ENCODE assay signal across 29 cellular contexts in genomic region chr20:22719250-22719649, GRCh38.
DNase-seq lines count a peak whose midpoint lies in the region; ATAC-seq, FAIRE-seq and TF ChIP-seq lines count a peak whose summit lies in the region.
"Had no signal": no experiment of that assay in that cellular context is flagged by ENCODE, and none has a peak within 500 bp of the region (broad histone marks: within the 10 kb centered on the region; RNA-seq: fewer than 3 reads in every experiment).

No MANE protein-coding gene starts in this region.

- no peak for TF ChIP-seq POLR2A in A549 (IDR thresholded peaks at IDR 0.05; ENCODE audit: low read length)

- no peak for FAIRE-seq in A549 (lab: Jason Lieb, UNC)
- FAIRE-seq: frontal cortex, G401.6, islet of Langerhans had no signal

- TF ChIP-seq EP300 in A549 (IDR thresholded peaks at IDR 0.05), result no peak

- peak overlapping the region; percentile 15; the same call in 1 of the 3 replicates for H3K4me2 ChIP-seq in A549

- TF ChIP-seq CTCF in A549 (IDR thresholded peaks at IDR 0.05) (no peak), left ventricle myocardium inferior (IDR thresholded peaks at IDR 0.05; ENCODE audit: borderline replicate concordance) (no peak), mucosa of descending colon (IDR thresholded peaks at IDR 0.05) (no peak)

- intact Hi-C loops in left ventricle myocardium inferior (cut with micrococcal nuclease) (loop anchor here (10.0 kb wide), 1 partner anchor 46 kb away; no protein-coding TSS in a partner anchor), mucosa of descending colon (cut with DNase I, micrococcal nuclease) (no loop called here)

- H3K36me3 ChIP-seq in left ventricle myocardium inferior (no peaks in the 10 kb centered on the region), mucosa of descending colon (ENCODE audit: low read depth) (no peaks in the 10 kb centered on the region)
- H3K36me3 ChIP-seq: breast epithelium, neutrophil, prostate gland, thoracic aorta, vagina had no signal

- POLR2A ChIA-PET in A549 (lab: Yijun Ruan, JAX), result no interaction called here

- WGBS in A549 (ENCODE audit: missing lambda C conversion rate), result 37% methylated on average over 8 of the region's 8 CpGs

- H3K9me3 ChIP-seq in A549, result peaks cover 6% of the 10 kb centered on the region; the same call in 1 of the 3 replicates
- H3K9me3 ChIP-seq in left ventricle myocardium inferior (replicated peaks), result no peaks in the 10 kb centered on the region
- H3K9me3 ChIP-seq in mucosa of descending colon, result no peaks in the 10 kb centered on the region
- H3K9me3 ChIP-seq: breast epithelium, neutrophil, prostate gland, thoracic aorta, vagina had no signal

- peaks cover 46% of the 10 kb centered on the region for H3K4me1 ChIP-seq in A549
- peaks cover 55% of the 10 kb centered on the region for H3K4me1 ChIP-seq in left ventricle myocardium inferior
- H3K4me1 ChIP-seq in mucosa of descending colon (ENCODE audit: low read depth), result peaks cover 8% of the 10 kb centered on the region
- H3K4me1 ChIP-seq: breast epithelium, prostate gland, vagina had no signal

- ATAC-seq in A549, result no peak; a peak in 1 of 6 replicates
- ATAC-seq in mucosa of descending colon, result peak; percentile 81
- ATAC-seq in HG03439 (IDR thresholded peaks at IDR 0.05; ENCODE audit: unreplicated experiment), result no peak

- peak overlapping the region; percentile 80 to 85 for H3K27ac ChIP-seq in A549
- peak overlapping the region; percentile 78 for H3K27ac ChIP-seq in left ventricle myocardium inferior (replicated peaks)
- H3K27ac ChIP-seq: breast epithelium, coronary artery, neutrophil, prostate gland, thoracic aorta, vagina had no signal

- no peaks in the 10 kb centered on the region for H3K27me3 ChIP-seq in left ventricle myocardium inferior (ENCODE audit: low read depth)
- H3K27me3 ChIP-seq: breast epithelium, neutrophil, vagina had no signal

- DNase-seq in A549 (ENCODE audit: low read depth in 1 of 2, low spot score in 1 of 2) (peak in 1 of 2 experiments; percentile 35), NCI-H69 (lab: John Stamatoyannopoulos, UW) (peak; percentile 77), left ventricle myocardium inferior (peak; percentile 25), mucosa of descending colon (peak in 2 of 3 donors; percentile 35 to 37), NCI-H1436 treated with DMSO at 0.1 percent for 48 hours (lab: John Stamatoyannopoulos, UW) (no peak), kidney glomerular epithelial cell (lab: John Stamatoyannopoulos, UW) (no peak), NCI-H2081 (lab: John Stamatoyannopoulos, UW) (no peak)
- DNase-seq: activated CD4-positive, alpha-beta T cell treated with anti-CD3 and anti-CD28 coated beads, Interleukin-2, amount 50 U/mL, for 48 hours; activated CD8-positive, alpha-beta memory T cell treated with anti-CD3 and anti-CD28 coated beads, Interleukin-2, amount 50 U/mL, for 4 hours; activated naive CD4-positive, alpha-beta T cell treated with anti-CD3 and anti-CD28 coated beads, Interleukin-2, amount 50 U/mL, for 16 hours; amygdala; DMS53; GOT3; mammary epithelial cell; NCI-H345; NCI-H82; stimulated activated CD4-positive, alpha-beta T cell treated with anti-CD3 and anti-CD28 coated beads, Interleukin-15, amount 100 ng/mL, for 24 hours; stimulated activated naive CD4-positive, alpha-beta T cell treated with Interleukin-2 at 50 U/mL for 16 hours; T-helper 1 cell had no signal

- TF ChIP-seq RAD21 in A549 (conservative IDR thresholded peaks at IDR 0.05 in 1 of 2, IDR thresholded peaks at IDR 0.05 in 1 of 2), result no peak

- H3K4me3 ChIP-seq in A549 (no peak overlapping the region), left ventricle myocardium inferior (no peak overlapping the region), mucosa of descending colon (no peak overlapping the region)
- H3K4me3 ChIP-seq: breast epithelium, coronary artery, prostate gland, thoracic aorta, vagina had no signal

- CTCF ChIA-PET in A549 (lab: Yijun Ruan, JAX), result interaction anchor here (0.5 to 27.8 kb wide), 11 partner anchors 10 to 1228 kb away, joined by 3 to 355 read pairs (median 4); partner anchors contain the start of gene THBD

TF ChIP-seq in A549, 52 proteins besides CTCF, POLR2A, EP300 and RAD21:
- TF ChIP-seq ZC3H11A (IDR thresholded peaks at IDR 0.05) (no peak), FOXS1 (CRISPR knock-in tag; IDR thresholded peaks at IDR 0.05) (no peak), ESRRA (IDR thresholded peaks at IDR 0.05; ENCODE audit: borderline replicate concordance, low read length) (no peak), BCL3 (IDR thresholded peaks at IDR 0.05) (no peak), E2F6 (IDR thresholded peaks at IDR 0.05; ENCODE audit: borderline replicate concordance, low read depth) (peak; percentile 79), MAX (IDR thresholded peaks at IDR 0.05) (peak; percentile 81), RNF2 (IDR thresholded peaks at IDR 0.05; ENCODE audit: borderline replicate concordance, low read depth) (no peak), NPAS2 (CRISPR knock-in tag; IDR thresholded peaks at IDR 0.05; ENCODE audit: borderline replicate concordance) (no peak)

Comparison
In these comparisons a context has a peak if more than half of its experiments do, and no peak if none do; other contexts are left out.
1. DNase-seq: peak in NCI-H69 (single experiment), left ventricle myocardium inferior (single experiment) and mucosa of descending colon (2 of 3); none in NCI-H1436 treated with DMSO at 0.1 percent for 48 hours (single experiment), kidney glomerular epithelial cell (single experiment) and NCI-H2081 (0 of 2).